In genomic region chr3:13461169-13462124, GRCh38 we compare ENCODE assay signal across 8 cellular contexts. TPM values are rescaled to one million over a fixed set of nuclear protein-coding genes. Genes with fewer than 3 reads are reported as not detected.
DNase-seq lines count a peak whose midpoint lies in the region; ATAC-seq and TF ChIP-seq lines count a peak whose summit lies in the region.

No MANE protein-coding gene starts in this region.

- no peaks in the 10 kb centered on the region for H3K4me1 Mint-ChIP-seq in MCF 10A (ENCODE audit: insufficient read depth, unreplicated experiment)

- H3K9me3 ChIP-seq in breast epithelium, result no peaks in the 10 kb centered on the region
- no peaks in the 10 kb centered on the region for H3K9me3 ChIP-seq in mucosa of descending colon
- no peaks in the 10 kb centered on the region for H3K9me3 ChIP-seq in stomach

- CTCF ChIA-PET in MCF 10A (lab: Yijun Ruan, JAX), result interaction anchor here (0.7 to 1.5 kb wide), 2 partner anchors 8 to 903 kb away, joined by 3 to 4 read pairs; no protein-coding TSS in a partner anchor

- no peaks in the 10 kb centered on the region for H3K9me3 Mint-ChIP-seq in MCF 10A (ENCODE audit: unreplicated experiment)

- H3K4me1 ChIP-seq in breast epithelium (no peaks in the 10 kb centered on the region), mucosa of descending colon (ENCODE audit: low read depth) (no peaks in the 10 kb centered on the region), stomach (no peaks in the 10 kb centered on the region)

- no peak overlapping the region for H3K4me3 ChIP-seq in breast epithelium
- H3K4me3 ChIP-seq in mucosa of descending colon, result no peak overlapping the region
- no peak overlapping the region for H3K4me3 ChIP-seq in stomach

- peaks cover 11% of the 10 kb centered on the region for H3K27me3 Mint-ChIP-seq in MCF 10A (ENCODE audit: insufficient read depth, unreplicated experiment)

- peak; percentile 90 for ATAC-seq in mucosa of descending colon
- ATAC-seq in HG02970 (IDR thresholded peaks at IDR 0.05; ENCODE audit: low FRiP score, unreplicated experiment), result no peak

- DNase-seq in MCF 10A (ENCODE audit: unreplicated experiment) (peak; percentile 55), breast epithelium (ENCODE audit: low spot score in 2 of 2) (no peak), NCI-H1048 (lab: John Stamatoyannopoulos, UW) (peak; percentile 50), cerebellar cortex (ENCODE audit: low spot score) (peak; percentile 78), mucosa of descending colon (peak; percentile 62 to 78 (median 65)), stomach (peak; percentile 37)
- DNase-seq in activated CD4-positive, CD25-positive, alpha-beta regulatory T cell treated with anti-CD3 and anti-CD28 coated beads, Interleukin-2, amount 50 U/mL, for 16 hours (ENCODE audit: low read depth, low spot score), result peak; percentile 39

- no peak overlapping the region for H3K27ac Mint-ChIP-seq in MCF 10A (ENCODE audit: low read depth, unreplicated experiment)

- BruUV-seq in MCF 10A (replicated peaks; lab: Mats Ljungman, UMichigan), result no TSS peak

- intact Hi-C loops in MCF 10A (cut with micrococcal nuclease), result no loop called here
- intact Hi-C loops in breast epithelium (cut with DNase I; ENCODE audit: low total_unique reads), result no loop called here
- intact Hi-C loops in mucosa of descending colon (cut with DNase I, micrococcal nuclease), result no loop called here
- intact Hi-C loops in stomach (cut with DNase I; ENCODE audit: low total_unique reads), result loop anchor here (10.0 kb wide), 1 partner anchor 377 kb away; no protein-coding TSS in a partner anchor

- TF ChIP-seq POLR2A in breast epithelium (IDR thresholded peaks at IDR 0.05) (no peak), stomach (IDR thresholded peaks at IDR 0.05) (no peak)

- H3K36me3 ChIP-seq in breast epithelium (no peaks in the 10 kb centered on the region), mucosa of descending colon (ENCODE audit: low read depth) (no peaks in the 10 kb centered on the region), stomach (no peaks in the 10 kb centered on the region)

- POLR2A ChIA-PET in MCF 10A (lab: Yijun Ruan, JAX), result no interaction called here

- no peaks in the 10 kb centered on the region for H3K36me3 Mint-ChIP-seq in MCF 10A (ENCODE audit: insufficient read depth, unreplicated experiment)

- no peak overlapping the region for H3K27ac ChIP-seq in breast epithelium
- no peak overlapping the region for H3K27ac ChIP-seq in stomach

- H3K27me3 ChIP-seq in breast epithelium, result no peaks in the 10 kb centered on the region
- H3K27me3 ChIP-seq in stomach, result peaks cover 0 to 16% (median 0%) of the 10 kb centered on the region in 3 donors

- H3K4me3 Mint-ChIP-seq in MCF 10A (ENCODE audit: unreplicated experiment), result no peak overlapping the region

- TF ChIP-seq CTCF in MCF 10A (IDR thresholded peaks at IDR 0.05; ENCODE audit: unreplicated experiment) (peak; percentile 41), breast epithelium (IDR thresholded peaks at IDR 0.05) (peak in 1 of 3 donors; percentile 22), mucosa of descending colon (IDR thresholded peaks at IDR 0.05) (peak; percentile 63), stomach (IDR thresholded peaks at IDR 0.05) (peak in 4 of 7 experiments; percentile 7 to 38 (median 27))

- TF ChIP-seq EP300 in stomach (IDR thresholded peaks at IDR 0.05), result no peak

- 41 to 55% (median 44%) methylated on average over 9 to 14 of the region's 14 CpGs for WGBS in stomach, 5 donors

RNA-seq across cellular contexts. Expression of gene HDAC11, which starts 18.7 kb away (rescaled TPM):
- total RNA-seq in MCF 10A (2022) (8.7 and 9.3 TPM in 2 replicates), breast epithelium (10 to 100 TPM; 14.2 to 21.7 (median 14.4) TPM), mucosa of descending colon (10 to 100 TPM; 23.0 to 28.7 (median 25.3) TPM), stomach (10 to 100 TPM in 2 of 5 donors, 1 to 10 TPM in 2, not detected in 1; 4.9 to 16.2 (median 12.4) TPM)
- polyA plus RNA-seq in stomach, result 10 to 100 TPM; 15.4 to 16.6 (median 16.3) TPM

RNA-seq across cellular contexts. Expression of gene NUP210, which starts 41.3 kb away (rescaled TPM):
- total RNA-seq in MCF 10A (2022), result 6.9 and 8.4 TPM in 2 replicates
- total RNA-seq in breast epithelium, result 10 to 100 TPM in 2 of 3 donors, 1 to 10 TPM in 1; 2.2 to 15.2 (median 14.7) TPM
- 10 to 100 TPM in 1 of 3 donors, 1 to 10 TPM in 2; 6.7 to 14.8 (median 8.1) TPM for total RNA-seq in mucosa of descending colon
- 10 to 100 TPM in 4 of 5 donors, 1 to 10 TPM in 1; 6.2 to 21.1 (median 16.9) TPM for total RNA-seq in stomach
- 1 to 10 TPM in 2 of 3 donors, under 1 TPM in 1; 0.92 to 4.8 (median 3.1) TPM for polyA plus RNA-seq in stomach

Comparison
In these comparisons a context has a peak if more than half of its experiments do, and no peak if none do; other contexts are left out.
1. DNase-seq: peak in MCF 10A (single experiment), NCI-H1048 (single experiment), activated CD4-positive, CD25-positive, alpha-beta regulatory T cell treated with anti-CD3 and anti-CD28 coated beads, Interleukin-2, amount 50 U/mL, for 16 hours (single experiment), cerebellar cortex (single experiment), mucosa of descending colon (3 of 3) and stomach (single experiment); none in breast epithelium (0 of 2).